1 cellular context compared by ENCODE assay signal in the genomic region with DNA sequence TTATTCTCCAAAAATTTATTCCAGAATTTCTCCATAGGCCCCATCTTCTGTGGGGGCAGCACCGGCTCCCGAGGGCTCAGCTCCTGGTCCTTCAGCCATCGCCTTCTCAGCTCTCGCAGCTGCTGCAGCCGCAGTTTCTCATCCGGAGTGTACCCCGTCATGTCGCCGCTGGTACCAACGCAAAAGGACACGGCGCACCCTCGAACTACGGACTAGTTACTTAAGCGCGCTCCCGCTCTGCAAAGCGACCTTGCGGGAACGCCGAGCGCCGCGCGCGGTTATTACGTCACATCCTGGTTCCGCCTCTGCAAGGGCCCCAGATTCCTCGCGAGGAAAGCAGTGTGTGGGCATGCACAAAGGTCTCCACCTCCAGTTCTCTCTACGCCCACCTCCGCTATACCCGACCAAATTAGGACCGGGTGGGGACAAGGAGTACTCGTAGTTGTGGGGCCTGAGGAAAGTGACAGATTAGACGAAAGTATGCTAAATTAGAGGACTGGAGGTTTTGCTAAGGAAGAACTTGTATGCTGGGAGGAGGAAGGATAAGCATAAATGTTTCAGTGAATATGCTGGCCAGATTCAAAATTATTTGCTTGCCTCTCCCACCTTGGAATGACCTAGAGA.
A peak's percentile ranks its signal among the peaks of the same experiment; 100 is the strongest.
TF ChIP-seq lines count a peak whose summit lies in the region.

NDUFB6 (minus strand) TSS at position 260 of the 624 bp plus-strand sequence; CDS start at position 161, 99 bp downstream.

TF ChIP-seq in HepG2, 621 proteins besides CTCF, POLR2A, EP300 and RAD21 (continued from another document and continues in another):
- TF ChIP-seq, protein P1, sequence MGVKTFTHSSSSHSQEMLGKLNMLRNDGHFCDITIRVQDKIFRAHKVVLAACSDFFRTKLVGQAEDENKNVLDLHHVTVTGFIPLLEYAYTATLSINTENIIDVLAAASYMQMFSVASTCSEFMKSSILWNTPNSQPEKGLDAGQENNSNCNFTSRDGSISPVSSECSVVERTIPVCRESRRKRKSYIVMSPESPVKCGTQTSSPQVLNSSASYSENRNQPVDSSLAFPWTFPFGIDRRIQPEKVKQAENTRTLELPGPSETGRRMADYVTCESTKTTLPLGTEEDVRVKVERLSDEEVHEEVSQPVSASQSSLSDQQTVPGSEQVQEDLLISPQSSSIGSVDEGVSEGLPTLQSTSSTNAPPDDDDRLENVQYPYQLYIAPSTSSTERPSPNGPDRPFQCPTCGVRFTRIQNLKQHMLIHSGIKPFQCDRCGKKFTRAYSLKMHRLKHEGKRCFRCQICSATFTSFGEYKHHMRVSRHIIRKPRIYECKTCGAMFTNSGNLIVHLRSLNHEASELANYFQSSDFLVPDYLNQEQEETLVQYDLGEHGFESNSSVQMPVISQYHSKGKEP (CRISPR knock-in tag; IDR thresholded peaks at IDR 0.05): no peak
- TF ChIP-seq PBX2 (CRISPR knock-in tag; IDR thresholded peaks at IDR 0.05) (no peak), ZSCAN31 (CRISPR knock-in tag; IDR thresholded peaks at IDR 0.05; ENCODE audit: low read depth) (peak; percentile 83; the same call in 1 of the 2 replicates), MTA1 (CRISPR knock-in tag; IDR thresholded peaks at IDR 0.05; ENCODE audit: borderline replicate concordance) (0 out of 2 replicates have a peak, but pooled peaks have one; percentile 45), ZNF652 (CRISPR knock-in tag; IDR thresholded peaks at IDR 0.05; ENCODE audit: borderline replicate concordance, low read depth) (0 out of 2 replicates have a peak, but pooled peaks have one; percentile 8), ATF7 (IDR thresholded peaks at IDR 0.05) (peak; percentile 72), ATF7 (CRISPR knock-in tag; IDR thresholded peaks at IDR 0.05) (peak; percentile 81), NFYB (CRISPR knock-in tag; IDR thresholded peaks at IDR 0.05) (peak; percentile 21; the same call in 1 of the 2 replicates), HES4 (CRISPR knock-in tag; IDR thresholded peaks at IDR 0.05; ENCODE audit: borderline replicate concordance) (no peak), STAT5B (CRISPR knock-in tag; IDR thresholded peaks at IDR 0.05) (no peak), ZSCAN25 (CRISPR knock-in tag; IDR thresholded peaks at IDR 0.05) (peak; percentile 44; the same call in 1 of the 2 replicates), ZNF746 (CRISPR knock-in tag; IDR thresholded peaks at IDR 0.05) (no peak), ZNF225 (CRISPR knock-in tag; IDR thresholded peaks at IDR 0.05) (peak; percentile 78; the same call in 1 of the 2 replicates), THAP8 (CRISPR knock-in tag; IDR thresholded peaks at IDR 0.05; ENCODE audit: borderline replicate concordance) (no peak), ZNF616 (CRISPR knock-in tag; IDR thresholded peaks at IDR 0.05; ENCODE audit: low read depth) (no peak), ZNF720 (CRISPR knock-in tag; IDR thresholded peaks at IDR 0.05) (no peak), GATAD1 (CRISPR knock-in tag; IDR thresholded peaks at IDR 0.05) (peak; percentile 99), ZNF878 (CRISPR knock-in tag; IDR thresholded peaks at IDR 0.05) (peak; percentile 71; the same call in 1 of the 2 replicates), ZNF121 (CRISPR knock-in tag; IDR thresholded peaks at IDR 0.05) (no peak), ZNF687 (CRISPR knock-in tag; IDR thresholded peaks at IDR 0.05) (peak; percentile 90), PRMT3 (CRISPR knock-in tag; IDR thresholded peaks at IDR 0.05; ENCODE audit: borderline replicate concordance, low read depth) (no peak), TCF12 (IDR thresholded peaks at IDR 0.05) (no peak), TCF12 (CRISPR knock-in tag; IDR thresholded peaks at IDR 0.05) (no peak), REL (CRISPR knock-in tag; conservative IDR thresholded peaks at IDR 0.05) (no peak), TBX3 (IDR thresholded peaks at IDR 0.05; ENCODE audit: borderline replicate concordance) (no peak), ZNF446 (CRISPR knock-in tag; IDR thresholded peaks at IDR 0.05) (peak; percentile 62; the same call in 1 of the 2 replicates), TCF7 (IDR thresholded peaks at IDR 0.05; ENCODE audit: low read depth) (no peak), NONO (IDR thresholded peaks at IDR 0.05) (no peak), NONO (CRISPR knock-in tag; conservative IDR thresholded peaks at IDR 0.05) (peak; percentile 77), NR2F6 (IDR thresholded peaks at IDR 0.05) (no peak; the same call in 1 of the 2 replicates), NR2F6 (CRISPR knock-in tag; IDR thresholded peaks at IDR 0.05) (0 out of 2 replicates have a peak, but pooled peaks have one; percentile 43), ZNF703 (CRISPR knock-in tag; IDR thresholded peaks at IDR 0.05; ENCODE audit: borderline replicate concordance) (no peak), FOXJ3 (CRISPR knock-in tag; IDR thresholded peaks at IDR 0.05; ENCODE audit: borderline replicate concordance) (no peak), ZNF772 (CRISPR knock-in tag; IDR thresholded peaks at IDR 0.05) (peak; percentile 86; the same call in 1 of the 2 replicates), ZBTB7B (CRISPR knock-in tag; IDR thresholded peaks at IDR 0.05) (peak; percentile 67), RXRB (CRISPR knock-in tag; IDR thresholded peaks at IDR 0.05; ENCODE audit: borderline replicate concordance) (peak; percentile 36; the same call in 1 of the 2 replicates), AHR (CRISPR knock-in tag; IDR thresholded peaks at IDR 0.05) (no peak), JUND (CRISPR knock-in tag; IDR thresholded peaks at IDR 0.05) (no peak; the same call in 1 of the 2 replicates), HMG20A (CRISPR knock-in tag; IDR thresholded peaks at IDR 0.05; ENCODE audit: borderline replicate concordance) (no peak), CEBPG (CRISPR knock-in tag; IDR thresholded peaks at IDR 0.05) (peak; percentile 86), ZNF343 (CRISPR knock-in tag; IDR thresholded peaks at IDR 0.05) (0 out of 2 replicates have a peak, but pooled peaks have one; percentile 56), ZNF567 (CRISPR knock-in tag; IDR thresholded peaks at IDR 0.05; ENCODE audit: borderline replicate concordance) (no peak), SATB2 (CRISPR knock-in tag; IDR thresholded peaks at IDR 0.05) (no peak), NFATC3 (CRISPR knock-in tag; IDR thresholded peaks at IDR 0.05) (no peak), ERF (CRISPR knock-in tag; IDR thresholded peaks at IDR 0.05) (peak; percentile 82), KDM4B (CRISPR knock-in tag; IDR thresholded peaks at IDR 0.05) (0 out of 2 replicates have a peak, but pooled peaks have one; percentile 16), FOXK1 (CRISPR knock-in tag; IDR thresholded peaks at IDR 0.05; ENCODE audit: borderline replicate concordance, low read depth) (peak; percentile 60; the same call in 1 of the 2 replicates), POGK (CRISPR knock-in tag; conservative IDR thresholded peaks at IDR 0.05) (0 out of 2 replicates have a peak, but pooled peaks have one; percentile 56), TARDBP (CRISPR knock-in tag; IDR thresholded peaks at IDR 0.05) (peak; percentile 62; the same call in 1 of the 2 replicates)
- TF ChIP-seq, protein P2, sequence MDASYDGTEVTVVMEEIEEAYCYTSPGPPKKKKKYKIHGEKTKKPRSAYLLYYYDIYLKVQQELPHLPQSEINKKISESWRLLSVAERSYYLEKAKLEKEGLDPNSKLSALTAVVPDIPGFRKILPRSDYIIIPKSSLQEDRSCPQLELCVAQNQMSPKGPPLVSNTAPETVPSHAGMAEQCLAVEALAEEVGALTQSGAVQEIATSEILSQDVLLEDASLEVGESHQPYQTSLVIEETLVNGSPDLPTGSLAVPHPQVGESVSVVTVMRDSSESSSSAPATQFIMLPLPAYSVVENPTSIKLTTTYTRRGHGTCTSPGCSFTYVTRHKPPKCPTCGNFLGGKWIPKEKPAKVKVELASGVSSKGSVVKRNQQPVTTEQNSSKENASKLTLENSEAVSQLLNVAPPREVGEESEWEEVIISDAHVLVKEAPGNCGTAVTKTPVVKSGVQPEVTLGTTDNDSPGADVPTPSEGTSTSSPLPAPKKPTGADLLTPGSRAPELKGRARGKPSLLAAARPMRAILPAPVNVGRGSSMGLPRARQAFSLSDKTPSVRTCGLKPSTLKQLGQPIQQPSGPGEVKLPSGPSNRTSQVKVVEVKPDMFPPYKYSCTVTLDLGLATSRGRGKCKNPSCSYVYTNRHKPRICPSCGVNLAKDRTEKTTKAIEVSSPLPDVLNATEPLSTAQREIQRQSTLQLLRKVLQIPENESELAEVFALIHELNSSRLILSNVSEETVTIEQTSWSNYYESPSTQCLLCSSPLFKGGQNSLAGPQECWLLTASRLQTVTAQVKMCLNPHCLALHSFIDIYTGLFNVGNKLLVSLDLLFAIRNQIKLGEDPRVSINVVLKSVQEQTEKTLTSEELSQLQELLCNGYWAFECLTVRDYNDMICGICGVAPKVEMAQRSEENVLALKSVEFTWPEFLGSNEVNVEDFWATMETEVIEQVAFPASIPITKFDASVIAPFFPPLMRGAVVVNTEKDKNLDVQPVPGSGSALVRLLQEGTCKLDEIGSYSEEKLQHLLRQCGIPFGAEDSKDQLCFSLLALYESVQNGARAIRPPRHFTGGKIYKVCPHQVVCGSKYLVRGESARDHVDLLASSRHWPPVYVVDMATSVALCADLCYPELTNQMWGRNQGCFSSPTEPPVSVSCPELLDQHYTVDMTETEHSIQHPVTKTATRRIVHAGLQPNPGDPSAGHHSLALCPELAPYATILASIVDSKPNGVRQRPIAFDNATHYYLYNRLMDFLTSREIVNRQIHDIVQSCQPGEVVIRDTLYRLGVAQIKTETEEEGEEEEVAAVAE (CRISPR knock-in tag; IDR thresholded peaks at IDR 0.05; ENCODE audit: borderline replicate concordance): 0 out of 2 replicates have a peak, but pooled peaks have one; percentile 60
- TF ChIP-seq, protein P3, sequence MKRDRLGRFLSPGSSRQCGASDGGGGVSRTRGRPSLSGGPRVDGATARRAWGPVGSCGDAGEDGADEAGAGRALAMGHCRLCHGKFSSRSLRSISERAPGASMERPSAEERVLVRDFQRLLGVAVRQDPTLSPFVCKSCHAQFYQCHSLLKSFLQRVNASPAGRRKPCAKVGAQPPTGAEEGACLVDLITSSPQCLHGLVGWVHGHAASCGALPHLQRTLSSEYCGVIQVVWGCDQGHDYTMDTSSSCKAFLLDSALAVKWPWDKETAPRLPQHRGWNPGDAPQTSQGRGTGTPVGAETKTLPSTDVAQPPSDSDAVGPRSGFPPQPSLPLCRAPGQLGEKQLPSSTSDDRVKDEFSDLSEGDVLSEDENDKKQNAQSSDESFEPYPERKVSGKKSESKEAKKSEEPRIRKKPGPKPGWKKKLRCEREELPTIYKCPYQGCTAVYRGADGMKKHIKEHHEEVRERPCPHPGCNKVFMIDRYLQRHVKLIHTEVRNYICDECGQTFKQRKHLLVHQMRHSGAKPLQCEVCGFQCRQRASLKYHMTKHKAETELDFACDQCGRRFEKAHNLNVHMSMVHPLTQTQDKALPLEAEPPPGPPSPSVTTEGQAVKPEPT (CRISPR knock-in tag; IDR thresholded peaks at IDR 0.05; ENCODE audit: low read depth): 0 out of 2 replicates have a peak, but pooled peaks have one; percentile 38
